In the genomic region with DNA sequence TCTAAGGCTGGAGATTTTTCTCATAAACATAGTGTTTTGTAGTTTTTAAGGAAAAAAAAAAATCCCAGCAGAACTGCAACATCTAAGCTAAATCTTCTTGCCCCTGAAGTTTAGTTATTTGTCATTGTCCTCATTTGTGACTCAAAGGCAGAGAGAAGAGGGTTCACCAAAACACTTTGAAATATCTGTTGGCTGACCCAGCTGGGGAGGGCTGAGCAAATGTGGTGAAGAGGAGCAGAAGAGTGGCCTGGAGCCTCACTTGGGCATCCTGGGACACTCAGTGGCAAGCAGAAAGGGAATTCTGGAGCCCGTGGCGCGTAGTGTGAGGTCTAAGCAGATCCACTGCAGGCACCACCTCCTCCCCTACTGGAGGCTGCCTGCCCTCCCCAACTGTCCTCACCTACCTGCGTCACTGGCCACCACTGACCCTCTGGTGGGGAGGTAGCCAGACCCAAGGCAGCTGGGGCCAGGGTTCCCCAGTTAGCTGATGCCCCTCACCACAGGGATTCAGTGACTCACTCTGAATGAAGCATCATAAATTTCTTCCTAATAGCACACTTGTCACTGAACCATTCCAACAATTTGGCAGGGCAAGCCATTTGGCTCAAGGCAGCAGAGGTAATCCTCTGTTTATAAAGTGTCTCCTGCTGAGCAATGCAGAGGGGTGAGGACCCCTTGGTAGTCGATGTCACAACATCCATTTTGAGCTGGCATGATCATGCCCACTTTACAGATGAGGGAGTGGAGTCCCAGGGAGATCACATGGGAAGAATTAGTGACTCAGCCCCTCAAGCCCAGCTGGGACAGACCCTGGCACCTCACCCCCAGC, we compare ENCODE assay signal across 12 cellular contexts.
DNase-seq lines count a peak whose midpoint lies in the region; ATAC-seq and TF ChIP-seq lines count a peak whose summit lies in the region.
"Had no signal": no experiment of that assay in that cellular context is flagged by ENCODE, and none has a peak within 500 bp of the region (broad histone marks: within the 10 kb centered on the region; RNA-seq: fewer than 3 reads in every experiment).

No MANE protein-coding gene starts in this region.

- no peak overlapping the region for H3K27ac ChIP-seq in left ventricle myocardium inferior (replicated peaks)
- H3K27ac ChIP-seq in body of pancreas: peak overlapping the region in 2 of 4 donors; percentile 48 to 63
- H3K27ac ChIP-seq: C4-2B, suprapubic skin had no signal

- peaks cover 50% of the 10 kb centered on the region for H3K27me3 ChIP-seq in left ventricle myocardium inferior (ENCODE audit: low read depth)
- H3K27me3 ChIP-seq in body of pancreas: no peaks in the 10 kb centered on the region

- 53 to 67% methylated on average over 2 to 5 of the region's 5 CpGs for WGBS in body of pancreas, 2 donors

- H3K4me1 ChIP-seq in left ventricle myocardium inferior: peaks cover 17% of the 10 kb centered on the region
- H3K4me1 ChIP-seq in body of pancreas: peaks cover 16% of the 10 kb centered on the region

- peak overlapping the region; percentile 62 for H3K27ac Mint-ChIP-seq in type B pancreatic cell
- no peak overlapping the region for H3K27ac Mint-ChIP-seq in activated T-helper 1 cell treated with anti-CD3 and anti-CD28 coated beads, Interleukin-12 subunit alpha, Interleukin-12 subunit beta, Interleukin-2, Interleukin-4 antibody, amounts not matched to agents 30 ng/mL and 10 ng/mL and 1 ng/mL, durations not matched to agents 14 hours and 24 hours and 36 hours
- H3K27ac Mint-ChIP-seq: activated naive CD8-positive, alpha-beta T cell had no signal

- TF ChIP-seq CTCF in left ventricle myocardium inferior (IDR thresholded peaks at IDR 0.05; ENCODE audit: borderline replicate concordance): no peak
- no peak for TF ChIP-seq CTCF in body of pancreas (IDR thresholded peaks at IDR 0.05)
- no peak for TF ChIP-seq CTCF in type B pancreatic cell (conservative IDR thresholded peaks at IDR 0.05)

- H3K36me3 ChIP-seq in left ventricle myocardium inferior (no peaks in the 10 kb centered on the region), body of pancreas (replicated peaks in 1 of 2; ENCODE audit: insufficient read depth in 1 of 2, low read depth in 2 of 2) (no peaks in the 10 kb centered on the region)
- H3K36me3 ChIP-seq: suprapubic skin had no signal

- intact Hi-C loops in Right ventricle myocardium superior (cut with DNase I) (no loop called here), left ventricle myocardium inferior (cut with micrococcal nuclease) (no loop called here), body of pancreas (cut with DNase I) (no loop called here)
- intact Hi-C loops in activated T-helper 1 cell treated with anti-CD3 and anti-CD28 coated beads, Interleukin-12 subunit alpha, Interleukin-12 subunit beta, Interleukin-2, Interleukin-4 antibody, amounts not matched to agents 30 ng/mL and 10 ng/mL and 1 ng/mL, durations not matched to agents 14 hours and 24 hours and 36 hours (cut with micrococcal nuclease): no loop called here

- no peak for DNase-seq in Right ventricle myocardium superior
- no peak for DNase-seq in left ventricle myocardium inferior
- DNase-seq in NCI-H146 (lab: John Stamatoyannopoulos, UW): peak; percentile 33
- DNase-seq in body of pancreas: peak in 2 of 4 donors; percentile 18 to 35
- no peak for DNase-seq in type B pancreatic cell (ENCODE audit: extremely low spot score, unreplicated experiment)
- DNase-seq in GM19238 (ENCODE audit: insufficient read length, low spot score): no peak
- no peak for DNase-seq in activated T-helper 1 cell treated with anti-CD3 and anti-CD28 coated beads, Interleukin-12 subunit alpha, Interleukin-12 subunit beta, Interleukin-2, Interleukin-4 antibody, amounts not matched to agents 30 ng/mL and 10 ng/mL and 1 ng/mL, durations not matched to agents 14 hours and 24 hours and 36 hours (ENCODE audit: low spot score)
- DNase-seq: stimulated activated CD4-positive, alpha-beta T cell treated with anti-CD3 and anti-CD28 coated beads, Interleukin-4, amount 100 ng/mL, for 1 hour had no signal

- peaks cover 26% of the 10 kb centered on the region for H3K4me1 Mint-ChIP-seq in type B pancreatic cell (ENCODE audit: unreplicated experiment)
- H3K4me1 Mint-ChIP-seq in activated T-helper 1 cell treated with anti-CD3 and anti-CD28 coated beads, Interleukin-12 subunit alpha, Interleukin-12 subunit beta, Interleukin-2, Interleukin-4 antibody, amounts not matched to agents 30 ng/mL and 10 ng/mL and 1 ng/mL, durations not matched to agents 14 hours and 24 hours and 36 hours (ENCODE audit: low read depth): no peaks in the 10 kb centered on the region

- peak overlapping the region; percentile 72 for H3K4me3 Mint-ChIP-seq in type B pancreatic cell
- no peak overlapping the region for H3K4me3 Mint-ChIP-seq in activated T-helper 1 cell treated with anti-CD3 and anti-CD28 coated beads, Interleukin-12 subunit alpha, Interleukin-12 subunit beta, Interleukin-2, Interleukin-4 antibody, amounts not matched to agents 30 ng/mL and 10 ng/mL and 1 ng/mL, durations not matched to agents 14 hours and 24 hours and 36 hours

- peaks cover 31% of the 10 kb centered on the region for H3K27me3 Mint-ChIP-seq in type B pancreatic cell
- peaks cover 60% of the 10 kb centered on the region for H3K27me3 Mint-ChIP-seq in activated T-helper 1 cell treated with anti-CD3 and anti-CD28 coated beads, Interleukin-12 subunit alpha, Interleukin-12 subunit beta, Interleukin-2, Interleukin-4 antibody, amounts not matched to agents 30 ng/mL and 10 ng/mL and 1 ng/mL, durations not matched to agents 14 hours and 24 hours and 36 hours (ENCODE audit: insufficient read depth)

- H3K9me3 ChIP-seq in left ventricle myocardium inferior (replicated peaks) (no peaks in the 10 kb centered on the region), body of pancreas (no peaks in the 10 kb centered on the region)
- H3K9me3 ChIP-seq: suprapubic skin had no signal

- peak; percentile 10 for ATAC-seq in Right ventricle myocardium superior (ENCODE audit: poor library complexity)
- peak; percentile 64 for ATAC-seq in body of pancreas
- ATAC-seq in HG02798 (IDR thresholded peaks at IDR 0.05; ENCODE audit: poor library complexity, unreplicated experiment): no peak

- H3K36me3 Mint-ChIP-seq in type B pancreatic cell: no peaks in the 10 kb centered on the region
- H3K36me3 Mint-ChIP-seq in activated T-helper 1 cell treated with anti-CD3 and anti-CD28 coated beads, Interleukin-12 subunit alpha, Interleukin-12 subunit beta, Interleukin-2, Interleukin-4 antibody, amounts not matched to agents 30 ng/mL and 10 ng/mL and 1 ng/mL, durations not matched to agents 14 hours and 24 hours and 36 hours (ENCODE audit: low read depth): no peaks in the 10 kb centered on the region
- H3K36me3 Mint-ChIP-seq: activated naive CD8-positive, alpha-beta T cell had no signal

- H3K9me3 Mint-ChIP-seq in type B pancreatic cell: no peaks in the 10 kb centered on the region
- no peaks in the 10 kb centered on the region for H3K9me3 Mint-ChIP-seq in activated T-helper 1 cell treated with anti-CD3 and anti-CD28 coated beads, Interleukin-12 subunit alpha, Interleukin-12 subunit beta, Interleukin-2, Interleukin-4 antibody, amounts not matched to agents 30 ng/mL and 10 ng/mL and 1 ng/mL, durations not matched to agents 14 hours and 24 hours and 36 hours

- H3K4me3 ChIP-seq in left ventricle myocardium inferior (no peak overlapping the region), body of pancreas (no peak overlapping the region)
- H3K4me3 ChIP-seq: suprapubic skin had no signal

- TF ChIP-seq POLR2A in body of pancreas (IDR thresholded peaks at IDR 0.05): no peak
